35 cellular contexts compared by ENCODE assay signal in genomic region chr4:183026701-183027100, GRCh38.
"Had no signal": no experiment of that assay in that cellular context is flagged by ENCODE, and none has a peak within 500 bp of the region (broad histone marks: within the 10 kb centered on the region; RNA-seq: fewer than 3 reads in every experiment).

No MANE protein-coding gene starts in this region.

- H3K27ac ChIP-seq: KMS-11 had no signal

- DNase-seq: Karpas-422, Kasumi-1, MG63, MM.1S, MV-4-11, NCI-H1048, NCI-H1092, NCI-H1092 treated with DMSO at 0.1 percent for 48 hours, NCI-H1105, NCI-H1105 treated with DMSO at 0.1 percent for 48 hours, NCI-H1417, NCI-H1417 treated with DMSO at 0.1 percent for 48 hours, NCI-H1436, NCI-H1436 treated with DMSO at 0.1 percent for 48 hours, NCI-H146, NCI-H1694, NCI-H1694 treated with DMSO at 0.1 percent for 48 hours, NCI-H187, NCI-H187 treated with DMSO at 0.1 percent for 48 hours, NCI-H1930, NCI-H2029, NCI-H2029 treated with DMSO at 0.1 percent for 48 hours, NCI-H2081, NCI-H2081 treated with DMSO at 0.1 percent for 48 hours, NCI-H2107, NCI-H2171, NCI-H2171 treated with DMSO at 0.1 percent for 48 hours, NCI-H2227 treated with DMSO at 0.1 percent for 48 hours, NCI-H226, NCI-H345, NCI-H446, NCI-H446 treated with DMSO at 0.1 percent for 48 hours, NCI-H510A, NCI-H510A treated with DMSO at 0.1 percent for 48 hours had no signal

- H3K27me3 ChIP-seq: MG63 had no signal

- H3K36me3 ChIP-seq: MG63 had no signal

- H3K9ac ChIP-seq: KMS-11 had no signal

- H3K9me3 ChIP-seq: MG63 had no signal

- H3K4me3 ChIP-seq: MG63 had no signal

- H3K4me2 ChIP-seq: KMS-11 had no signal
